ENCODE assay signal across 25 cellular contexts in genomic region chrX:96126182-96126581, GRCh38.
DNase-seq lines count a peak whose midpoint lies in the region; ATAC-seq and TF ChIP-seq lines count a peak whose summit lies in the region.
"Had no signal": no experiment of that assay in that cellular context is flagged by ENCODE, and none has a peak within 500 bp of the region (broad histone marks: within the 10 kb centered on the region; RNA-seq: fewer than 3 reads in every experiment).

No MANE protein-coding gene starts in this region.

- no peaks in the 10 kb centered on the region for H3K36me3 Mint-ChIP-seq in H9 (ENCODE audit: insufficient read depth in 1 of 3, low read depth in 3 of 3)
- H3K36me3 Mint-ChIP-seq in chondrocyte (ENCODE audit: low read depth), result no peaks in the 10 kb centered on the region
- H3K36me3 Mint-ChIP-seq in stimulated activated effector memory CD8-positive, alpha-beta T cell treated with anti-CD3 and anti-CD28 coated beads, Interleukin-12 subunit alpha, Interleukin-12 subunit beta, amount 100 ng/mL, for 72 hours, result no peaks in the 10 kb centered on the region
- H3K36me3 Mint-ChIP-seq: activated naive CD4-positive, alpha-beta T cell treated with anti-CD3 and anti-CD28 coated beads, Interleukin-2, amount 50 U/mL, for 24 hours; mesothelial cell of epicardium; naive thymus-derived CD4-positive, alpha-beta T cell had no signal

- no peaks in the 10 kb centered on the region for H3K79me2 ChIP-seq in H9 (ENCODE audit: insufficient read depth, low read length)

- no peaks in the 10 kb centered on the region for H3K23me2 ChIP-seq in H9 (ENCODE audit: insufficient read length, low read depth, low read length, poor library complexity, severe bottlenecking)

- H3K4me3 Mint-ChIP-seq in H9 (no peak overlapping the region), chondrocyte (ENCODE audit: unreplicated experiment) (no peak overlapping the region)
- H3K4me3 Mint-ChIP-seq in stimulated activated effector memory CD8-positive, alpha-beta T cell treated with anti-CD3 and anti-CD28 coated beads, Interleukin-12 subunit alpha, Interleukin-12 subunit beta, amount 100 ng/mL, for 72 hours, result no peak overlapping the region
- H3K4me3 Mint-ChIP-seq: activated naive CD4-positive, alpha-beta T cell treated with anti-CD3 and anti-CD28 coated beads, Interleukin-2, amount 50 U/mL, for 24 hours; activated T-helper 1 cell treated with anti-CD3 and anti-CD28 coated beads, Interleukin-12 subunit alpha, Interleukin-12 subunit beta, Interleukin-2, Interleukin-4 antibody, amounts not matched to agents 30 ng/mL and 10 ng/mL and 1 ng/mL, durations not matched to agents 14 hours and 24 hours and 36 hours; mesothelial cell of epicardium; naive thymus-derived CD4-positive, alpha-beta T cell had no signal

- H3K27me3 ChIP-seq in H9 (ENCODE audit: insufficient read depth, low read length) (no peaks in the 10 kb centered on the region), kidney epithelial cell (ENCODE audit: control insufficient read depth, insufficient read depth, low read length) (no peaks in the 10 kb centered on the region)
- H3K27me3 ChIP-seq: SJCRH30 had no signal

- H3K27me3 Mint-ChIP-seq in H9 (ENCODE audit: low read depth), result no peaks in the 10 kb centered on the region
- peaks cover 2% of the 10 kb centered on the region for H3K27me3 Mint-ChIP-seq in chondrocyte (ENCODE audit: low read depth)
- H3K27me3 Mint-ChIP-seq: activated naive CD4-positive, alpha-beta T cell treated with anti-CD3 and anti-CD28 coated beads, Interleukin-2, amount 50 U/mL, for 24 hours; naive thymus-derived CD4-positive, alpha-beta T cell had no signal

- H3K9me3 Mint-ChIP-seq in H9 (peaks cover 0 to 2% of the 10 kb centered on the region in 2 experiments; a peak in 2 of 5 replicates), chondrocyte (ENCODE audit: low read depth) (no peaks in the 10 kb centered on the region)
- H3K9me3 Mint-ChIP-seq in stimulated activated effector memory CD8-positive, alpha-beta T cell treated with anti-CD3 and anti-CD28 coated beads, Interleukin-12 subunit alpha, Interleukin-12 subunit beta, amount 100 ng/mL, for 72 hours, result peaks cover 18% of the 10 kb centered on the region
- H3K9me3 Mint-ChIP-seq: activated T-helper 1 cell treated with anti-CD3 and anti-CD28 coated beads, Interleukin-12 subunit alpha, Interleukin-12 subunit beta, Interleukin-2, Interleukin-4 antibody, amounts not matched to agents 30 ng/mL and 10 ng/mL and 1 ng/mL, durations not matched to agents 14 hours and 24 hours and 36 hours had no signal

- H3K14ac ChIP-seq in H9 (ENCODE audit: insufficient read depth, low read length), result no peak overlapping the region

- no peak overlapping the region for H2AK5ac ChIP-seq in H9 (ENCODE audit: insufficient read length, low read length)

- ATAC-seq in stimulated activated effector memory CD8-positive, alpha-beta T cell treated with anti-CD3 and anti-CD28 coated beads, Interleukin-12 subunit alpha, Interleukin-12 subunit beta, amount 100 ng/mL, for 72 hours, result no peak
- ATAC-seq: naive thymus-derived CD4-positive, alpha-beta T cell had no signal

- no peak overlapping the region for H3K27ac ChIP-seq in 22Rv1
- H3K27ac ChIP-seq in H9 (ENCODE audit: insufficient read length, low read depth, low read length), result no peak overlapping the region
- H3K27ac ChIP-seq: BLaER1, SJCRH30, skin epidermis, tibial nerve had no signal

- no peak overlapping the region for H4K5ac ChIP-seq in H9 (ENCODE audit: insufficient read length, low read depth, low read length)

- H3K9ac ChIP-seq in H9 (ENCODE audit: extremely low read depth, insufficient read length, low read length), result no peak overlapping the region
- H3K9ac ChIP-seq: BLaER1 had no signal

- H2BK15ac ChIP-seq in H9 (ENCODE audit: low read depth, low read length), result no peak overlapping the region

- H3K9me3 ChIP-seq in H9 (ENCODE audit: control insufficient read depth, low read depth, low read length), result no peaks in the 10 kb centered on the region
- H3K9me3 ChIP-seq: BLaER1, SJCRH30, tibial nerve had no signal

- H3K4ac ChIP-seq in H9 (ENCODE audit: low read depth, low read length), result no peak overlapping the region

- no peaks in the 10 kb centered on the region for H3K4me1 Mint-ChIP-seq in H9
- no peaks in the 10 kb centered on the region for H3K4me1 Mint-ChIP-seq in chondrocyte (ENCODE audit: low read depth)
- H3K4me1 Mint-ChIP-seq in stimulated activated effector memory CD8-positive, alpha-beta T cell treated with anti-CD3 and anti-CD28 coated beads, Interleukin-12 subunit alpha, Interleukin-12 subunit beta, amount 100 ng/mL, for 72 hours, result no peaks in the 10 kb centered on the region
- H3K4me1 Mint-ChIP-seq: activated naive CD4-positive, alpha-beta T cell treated with anti-CD3 and anti-CD28 coated beads, Interleukin-2, amount 50 U/mL, for 24 hours; mesothelial cell of epicardium; naive thymus-derived CD4-positive, alpha-beta T cell had no signal

- H2BK5ac ChIP-seq in H9 (ENCODE audit: insufficient read length, low read length), result no peak overlapping the region

- no peaks in the 10 kb centered on the region for H4K20me1 ChIP-seq in H9 (ENCODE audit: control insufficient read depth, insufficient read depth, insufficient read length)
- H4K20me1 ChIP-seq: BLaER1 had no signal

- H2BK12ac ChIP-seq in H9 (ENCODE audit: insufficient read length, low read depth, low read length), result no peak overlapping the region

- H3T11ph ChIP-seq in H9 (ENCODE audit: low read length), result no peak overlapping the region

- H3K18ac ChIP-seq in H9 (ENCODE audit: insufficient read length, low read depth, low read length), result no peak overlapping the region

- H3K4me3 ChIP-seq in kidney epithelial cell (ENCODE audit: low read depth, low read length), result no peak overlapping the region
- H3K4me3 ChIP-seq: BLaER1, SJCRH30, skin epidermis, tibial nerve had no signal

- H2AFZ ChIP-seq in H9 (ENCODE audit: low read length), result no peak overlapping the region

- no peak overlapping the region for H4K91ac ChIP-seq in H9 (ENCODE audit: insufficient read length, low read depth, low read length)

- H3K4me2 ChIP-seq in H9 (ENCODE audit: insufficient read depth, insufficient read length, low read length), result no peak overlapping the region
- H3K4me2 ChIP-seq: BLaER1 had no signal

- H2BK20ac ChIP-seq in H9 (ENCODE audit: low read depth, low read length, poor library complexity, severe bottlenecking), result no peak overlapping the region

- no peak overlapping the region for H3K23ac ChIP-seq in H9 (ENCODE audit: insufficient read length, low read depth, low read length)

- peak; percentile 28 for TF ChIP-seq CTCF in 22Rv1 (IDR thresholded peaks at IDR 0.05)
- TF ChIP-seq CTCF in H9 (conservative IDR thresholded peaks at IDR 0.05), result peak; percentile 52
- peak; percentile 45 for TF ChIP-seq CTCF in chondrocyte (IDR thresholded peaks at IDR 0.05)
- TF ChIP-seq CTCF in kidney epithelial cell (IDR thresholded peaks at IDR 0.05; ENCODE audit: insufficient read depth, low read length, poor library complexity, severe bottlenecking), result peak; percentile 3

- H3K27ac Mint-ChIP-seq in H9, result no peak overlapping the region
- H3K27ac Mint-ChIP-seq in chondrocyte (ENCODE audit: unreplicated experiment), result no peak overlapping the region
- H3K27ac Mint-ChIP-seq in stimulated activated effector memory CD8-positive, alpha-beta T cell treated with anti-CD3 and anti-CD28 coated beads, Interleukin-12 subunit alpha, Interleukin-12 subunit beta, amount 100 ng/mL, for 72 hours, result no peak overlapping the region
- H3K27ac Mint-ChIP-seq: activated naive CD4-positive, alpha-beta T cell treated with anti-CD3 and anti-CD28 coated beads, Interleukin-2, amount 50 U/mL, for 24 hours; activated T-helper 1 cell treated with anti-CD3 and anti-CD28 coated beads, Interleukin-12 subunit alpha, Interleukin-12 subunit beta, Interleukin-2, Interleukin-4 antibody, amounts not matched to agents 30 ng/mL and 10 ng/mL and 1 ng/mL, durations not matched to agents 14 hours and 24 hours and 36 hours; mesothelial cell of epicardium; naive thymus-derived CD4-positive, alpha-beta T cell had no signal

- DNase-seq in H9 (no peak), chondrocyte (ENCODE audit: low spot score) (no peak), kidney epithelial cell (ENCODE audit: low read depth) (no peak), HT-29 (ENCODE audit: low spot score) (no peak), NCI-H2196 (lab: John Stamatoyannopoulos, UW; ENCODE audit: unreplicated experiment) (no peak)
- DNase-seq in stimulated activated effector memory CD8-positive, alpha-beta T cell treated with anti-CD3 and anti-CD28 coated beads, Interleukin-12 subunit alpha, Interleukin-12 subunit beta, amount 100 ng/mL, for 72 hours (ENCODE audit: low spot score in 2 of 2), result no peak
- no peak for DNase-seq in stimulated activated CD8-positive, alpha-beta memory T cell treated with anti-CD3 and anti-CD28 coated beads, Interleukin-4, amount 100 ng/mL, for 48 hours
- DNase-seq: activated CD4-positive, alpha-beta T cell treated with anti-CD3 and anti-CD28 coated beads, Interleukin-2, amount 50 U/mL, for 4 hours; activated CD4-positive, CD25-positive, alpha-beta regulatory T cell; anterior cingulate cortex; DMS79 treated with DMSO at 0.1 percent for 48 hours; GF-D8; Karpas-422; naive thymus-derived CD4-positive, alpha-beta T cell; NCI-H1436 treated with DMSO at 0.1 percent for 48 hours; occipital lobe; SJCRH30; T-helper 1 cell had no signal

- no peak overlapping the region for H3K56ac ChIP-seq in H9 (ENCODE audit: insufficient read length, low read depth, low read length)

- no peaks in the 10 kb centered on the region for H3K79me1 ChIP-seq in H9 (ENCODE audit: insufficient read depth, low read depth, low read length, poor library complexity, severe bottlenecking)

- H4K8ac ChIP-seq in H9 (replicated peaks; ENCODE audit: insufficient read length, low read depth, low read length), result no peak overlapping the region

- H3K36me3 ChIP-seq in kidney epithelial cell (ENCODE audit: control insufficient read depth, insufficient read depth, low read length), result no peaks in the 10 kb centered on the region
- H3K36me3 ChIP-seq: BLaER1, SJCRH30, tibial nerve had no signal

- no peaks in the 10 kb centered on the region for H3K4me1 ChIP-seq in H9 (ENCODE audit: insufficient read depth, low read length)
- H3K4me1 ChIP-seq: BLaER1, SJCRH30, tibial nerve had no signal

- no peak overlapping the region for H2BK120ac ChIP-seq in H9 (ENCODE audit: low read depth, low read length, poor library complexity, severe bottlenecking)
